In the genomic region with DNA sequence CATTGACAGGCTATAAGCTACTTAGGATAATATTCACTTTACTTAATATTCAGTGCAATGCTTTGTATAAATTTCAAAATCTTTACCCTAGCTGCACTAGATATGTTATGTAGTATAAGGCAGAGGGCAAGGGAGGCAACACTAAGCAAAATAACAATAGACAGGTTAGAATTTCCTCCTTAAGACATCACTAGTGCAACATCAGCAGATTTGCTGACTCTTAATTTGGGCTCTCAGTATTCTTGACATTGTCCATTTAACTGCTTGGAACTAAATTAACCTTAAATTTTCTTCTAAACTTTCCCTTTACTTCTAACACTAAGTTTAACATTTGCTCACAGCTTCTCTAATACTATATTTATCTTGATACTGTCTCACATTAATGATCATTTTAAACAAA, we compare ENCODE assay signal across 3 cellular contexts.
TF ChIP-seq lines count a peak whose summit lies in the region.

No MANE protein-coding gene starts in this region.

TF ChIP-seq in HepG2, 621 proteins besides CTCF, POLR2A, EP300 and RAD21:
- no peak for TF ChIP-seq JUNB (CRISPR knock-in tag; IDR thresholded peaks at IDR 0.05; ENCODE audit: borderline replicate concordance)
- no peak for TF ChIP-seq JARID2 (CRISPR knock-in tag; IDR thresholded peaks at IDR 0.05; ENCODE audit: insufficient replicate concordance)
- peak; percentile 65 to 83 for TF ChIP-seq MAFK (conservative IDR thresholded peaks at IDR 0.05 in 1 of 2, IDR thresholded peaks at IDR 0.05 in 1 of 2; ENCODE audit: low read length in 2 of 2)
- no peak for TF ChIP-seq ZNF282 (IDR thresholded peaks at IDR 0.05; ENCODE audit: partially characterized antibody)
- TF ChIP-seq, protein P1, sequence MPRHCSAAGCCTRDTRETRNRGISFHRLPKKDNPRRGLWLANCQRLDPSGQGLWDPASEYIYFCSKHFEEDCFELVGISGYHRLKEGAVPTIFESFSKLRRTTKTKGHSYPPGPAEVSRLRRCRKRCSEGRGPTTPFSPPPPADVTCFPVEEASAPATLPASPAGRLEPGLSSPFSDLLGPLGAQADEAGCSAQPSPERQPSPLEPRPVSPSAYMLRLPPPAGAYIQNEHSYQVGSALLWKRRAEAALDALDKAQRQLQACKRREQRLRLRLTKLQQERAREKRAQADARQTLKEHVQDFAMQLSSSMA (CRISPR knock-in tag; IDR thresholded peaks at IDR 0.05) = no peak
- no peak for TF ChIP-seq ZNF672 (CRISPR knock-in tag; IDR thresholded peaks at IDR 0.05)
- TF ChIP-seq, protein P2, sequence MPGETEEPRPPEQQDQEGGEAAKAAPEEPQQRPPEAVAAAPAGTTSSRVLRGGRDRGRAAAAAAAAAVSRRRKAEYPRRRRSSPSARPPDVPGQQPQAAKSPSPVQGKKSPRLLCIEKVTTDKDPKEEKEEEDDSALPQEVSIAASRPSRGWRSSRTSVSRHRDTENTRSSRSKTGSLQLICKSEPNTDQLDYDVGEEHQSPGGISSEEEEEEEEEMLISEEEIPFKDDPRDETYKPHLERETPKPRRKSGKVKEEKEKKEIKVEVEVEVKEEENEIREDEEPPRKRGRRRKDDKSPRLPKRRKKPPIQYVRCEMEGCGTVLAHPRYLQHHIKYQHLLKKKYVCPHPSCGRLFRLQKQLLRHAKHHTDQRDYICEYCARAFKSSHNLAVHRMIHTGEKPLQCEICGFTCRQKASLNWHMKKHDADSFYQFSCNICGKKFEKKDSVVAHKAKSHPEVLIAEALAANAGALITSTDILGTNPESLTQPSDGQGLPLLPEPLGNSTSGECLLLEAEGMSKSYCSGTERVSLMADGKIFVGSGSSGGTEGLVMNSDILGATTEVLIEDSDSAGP (CRISPR knock-in tag; IDR thresholded peaks at IDR 0.05; ENCODE audit: borderline replicate concordance) = no peak
- TF ChIP-seq EZH2 (conservative IDR thresholded peaks at IDR 0.05; ENCODE audit: low read depth, low read length) = no peak
- TF ChIP-seq, protein P3, sequence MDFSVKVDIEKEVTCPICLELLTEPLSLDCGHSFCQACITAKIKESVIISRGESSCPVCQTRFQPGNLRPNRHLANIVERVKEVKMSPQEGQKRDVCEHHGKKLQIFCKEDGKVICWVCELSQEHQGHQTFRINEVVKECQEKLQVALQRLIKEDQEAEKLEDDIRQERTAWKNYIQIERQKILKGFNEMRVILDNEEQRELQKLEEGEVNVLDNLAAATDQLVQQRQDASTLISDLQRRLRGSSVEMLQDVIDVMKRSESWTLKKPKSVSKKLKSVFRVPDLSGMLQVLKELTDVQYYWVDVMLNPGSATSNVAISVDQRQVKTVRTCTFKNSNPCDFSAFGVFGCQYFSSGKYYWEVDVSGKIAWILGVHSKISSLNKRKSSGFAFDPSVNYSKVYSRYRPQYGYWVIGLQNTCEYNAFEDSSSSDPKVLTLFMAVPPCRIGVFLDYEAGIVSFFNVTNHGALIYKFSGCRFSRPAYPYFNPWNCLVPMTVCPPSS (IDR thresholded peaks at IDR 0.05) = no peak
- no peak for TF ChIP-seq SAP130 (CRISPR knock-in tag; IDR thresholded peaks at IDR 0.05; ENCODE audit: low read depth)
- no peak for TF ChIP-seq MTF1 (CRISPR knock-in tag; IDR thresholded peaks at IDR 0.05)
- TF ChIP-seq, protein P4, sequence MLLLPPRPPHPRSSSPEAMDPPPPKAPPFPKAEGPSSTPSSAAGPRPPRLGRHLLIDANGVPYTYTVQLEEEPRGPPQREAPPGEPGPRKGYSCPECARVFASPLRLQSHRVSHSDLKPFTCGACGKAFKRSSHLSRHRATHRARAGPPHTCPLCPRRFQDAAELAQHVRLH (CRISPR knock-in tag; IDR thresholded peaks at IDR 0.05; ENCODE audit: borderline replicate concordance, low read depth) = no peak
- TF ChIP-seq MAFF (IDR thresholded peaks at IDR 0.05; ENCODE audit: low read depth, low read length) = peak; percentile 65
- no peak for TF ChIP-seq ZNF274 (CRISPR knock-in tag; IDR thresholded peaks at IDR 0.05)
TF ChIP-seq in HepG2: peak in this region for 2.

TF ChIP-seq in A549, 52 proteins besides CTCF, POLR2A, EP300 and RAD21:
- TF ChIP-seq ZSCAN20 (CRISPR knock-in tag; IDR thresholded peaks at IDR 0.05) (no peak), MAFK (IDR thresholded peaks at IDR 0.05; ENCODE audit: partially characterized antibody) (peak; percentile 81)
- TF ChIP-seq, protein P5, sequence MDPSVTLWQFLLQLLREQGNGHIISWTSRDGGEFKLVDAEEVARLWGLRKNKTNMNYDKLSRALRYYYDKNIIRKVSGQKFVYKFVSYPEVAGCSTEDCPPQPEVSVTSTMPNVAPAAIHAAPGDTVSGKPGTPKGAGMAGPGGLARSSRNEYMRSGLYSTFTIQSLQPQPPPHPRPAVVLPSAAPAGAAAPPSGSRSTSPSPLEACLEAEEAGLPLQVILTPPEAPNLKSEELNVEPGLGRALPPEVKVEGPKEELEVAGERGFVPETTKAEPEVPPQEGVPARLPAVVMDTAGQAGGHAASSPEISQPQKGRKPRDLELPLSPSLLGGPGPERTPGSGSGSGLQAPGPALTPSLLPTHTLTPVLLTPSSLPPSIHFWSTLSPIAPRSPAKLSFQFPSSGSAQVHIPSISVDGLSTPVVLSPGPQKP (IDR thresholded peaks at IDR 0.05; ENCODE audit: low read depth, low read length) = no peak
TF ChIP-seq in A549: peak in this region for 1.

TF ChIP-seq in IMR-90, 13 proteins besides CTCF, POLR2A, EP300 and RAD21:
- peak; percentile 78 for TF ChIP-seq MAFK (IDR thresholded peaks at IDR 0.05; ENCODE audit: low read depth, low read length)
- TF ChIP-seq FOS (IDR thresholded peaks at IDR 0.05; ENCODE audit: low read depth, low read length) = no peak
- no peak for TF ChIP-seq MXI1 (IDR thresholded peaks at IDR 0.05; ENCODE audit: borderline replicate concordance, low read depth, low read length)
- no peak for TF ChIP-seq RFX5 (IDR thresholded peaks at IDR 0.05; ENCODE audit: low read depth, low read length)
- no peak for TF ChIP-seq RCOR1 (IDR thresholded peaks at IDR 0.05; ENCODE audit: insufficient replicate concordance, low read length)
